Comparison of ENCODE assay signal across 12 cellular contexts in the genomic region with DNA sequence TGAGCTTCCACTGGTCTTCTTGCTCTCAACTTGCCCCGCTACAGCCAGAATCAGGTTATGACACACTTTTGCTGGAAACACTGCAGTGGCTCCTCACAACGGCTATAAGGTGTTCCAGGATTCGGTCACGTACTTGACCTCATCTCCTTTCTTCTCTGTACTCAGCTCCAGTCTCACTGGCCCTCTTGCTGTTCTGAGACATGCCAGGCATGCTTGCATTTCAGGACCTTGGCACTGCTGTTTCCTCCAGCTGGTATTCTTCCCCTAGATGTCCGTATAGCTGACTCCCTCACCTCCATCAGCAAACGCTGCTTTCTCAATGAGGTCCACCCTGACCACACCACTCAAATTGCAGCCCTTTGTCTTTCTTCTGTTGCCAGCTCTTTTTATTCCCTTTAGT.
"Had no signal": no experiment of that assay in that cellular context is flagged by ENCODE, and none has a peak within 500 bp of the region (broad histone marks: within the 10 kb centered on the region; RNA-seq: fewer than 3 reads in every experiment).

No MANE protein-coding gene starts in this region.

- H3K9ac ChIP-seq: neural progenitor cell had no signal

- H3K27me3 ChIP-seq: breast epithelium, gastroesophageal sphincter, neural progenitor cell, ovary had no signal

- H3K27ac ChIP-seq: neural progenitor cell, ovary, thoracic aorta had no signal

- H2AFZ ChIP-seq: neural progenitor cell had no signal

- H3K4me1 ChIP-seq: breast epithelium, left ventricle myocardium inferior, neural progenitor cell had no signal

- H3K4me3 ChIP-seq: breast epithelium, gastroesophageal sphincter, left ventricle myocardium inferior, neural progenitor cell, ovary, thoracic aorta had no signal

- DNase-seq: activated gamma-delta T cell; activated T-cell treated with anti-CD3 and anti-CD28 coated beads, Interleukin-2, amount 50 U/mL, for 1 hour; islet precursor cell; left ventricle myocardium inferior; ovary; stimulated activated CD4-positive, alpha-beta T cell treated with anti-CD3 and anti-CD28 coated beads, Interleukin-15, amount 100 ng/mL, for 24 hours; stimulated activated CD4-positive, alpha-beta T cell treated with anti-CD3 and anti-CD28 coated beads, Interleukin-4, amount 100 ng/mL, for 4 hours; stimulated activated naive CD8-positive, alpha-beta T cell treated with anti-CD3 and anti-CD28 coated beads, Interleukin-15, amount 100 ng/mL, for 72 hours had no signal

- ATAC-seq: gastroesophageal sphincter; stimulated activated naive CD8-positive, alpha-beta T cell treated with anti-CD3 and anti-CD28 coated beads, Interleukin-15, amount 100 ng/mL, for 72 hours had no signal

- H3K4me2 ChIP-seq: neural progenitor cell had no signal

- H3K36me3 ChIP-seq: breast epithelium, left ventricle myocardium inferior, neural progenitor cell, ovary had no signal

- H3K9me3 ChIP-seq: breast epithelium, gastroesophageal sphincter, left ventricle myocardium inferior, ovary, thoracic aorta had no signal
